Comparison of ENCODE assay signal across 15 cellular contexts in the genomic region with DNA sequence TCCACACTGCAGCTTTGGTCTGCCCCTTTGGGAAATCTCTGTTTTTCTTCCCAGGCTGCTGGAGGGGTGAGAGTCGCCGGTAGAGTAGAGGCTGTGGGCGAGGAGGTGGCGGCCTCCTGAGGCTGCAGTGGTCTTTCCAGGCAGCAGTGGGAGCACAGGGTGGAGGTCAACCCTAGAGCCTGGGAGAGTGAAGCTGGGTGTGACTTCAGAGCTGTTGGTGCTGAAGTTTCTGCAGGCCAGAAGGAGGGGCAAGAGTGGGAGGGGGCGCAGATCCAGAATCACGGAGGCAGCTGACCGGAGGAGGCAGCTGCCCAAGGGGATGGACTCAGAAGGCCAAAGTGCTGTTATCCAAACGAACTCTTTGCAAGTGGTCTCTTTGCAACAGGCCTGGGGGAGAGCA. TPM values are rescaled to one million over a fixed set of nuclear protein-coding genes. Genes with fewer than 3 reads are reported as not detected.
"Had no signal": no experiment of that assay in that cellular context is flagged by ENCODE, and none has a peak within 500 bp of the region (broad histone marks: within the 10 kb centered on the region; RNA-seq: fewer than 3 reads in every experiment).

No MANE protein-coding gene starts in this region.

RNA-seq across cellular contexts. Expression of a gene that starts 6.5 kb away (rescaled TPM):
- total RNA-seq: osteoblast, ovary, progenitor cell of endocrine pancreas, renal cortical epithelial cell, subcutaneous adipose tissue, thoracic aorta, thyroid gland, tibial nerve, ureter, vagina had no signal
- polyA plus RNA-seq: neural cell, ovary, psoas muscle, sigmoid colon, small intestine, stomach had no signal
